ENCODE assay signal across 1 cellular context in genomic region chr9:37941253-37941652, GRCh38.
TF ChIP-seq lines count a peak whose summit lies in the region.

No MANE protein-coding gene starts in this region.

TF ChIP-seq in K562, 482 proteins besides CTCF, POLR2A, EP300 and RAD21 (continued from another document):
- TF ChIP-seq CTCFL (IDR thresholded peaks at IDR 0.05; ENCODE audit: borderline replicate concordance, insufficient read depth, low read depth, low read length, poor library complexity, severe bottlenecking) = peak; percentile 11
